Comparison of ENCODE assay signal across 26 cellular contexts in the genomic region with DNA sequence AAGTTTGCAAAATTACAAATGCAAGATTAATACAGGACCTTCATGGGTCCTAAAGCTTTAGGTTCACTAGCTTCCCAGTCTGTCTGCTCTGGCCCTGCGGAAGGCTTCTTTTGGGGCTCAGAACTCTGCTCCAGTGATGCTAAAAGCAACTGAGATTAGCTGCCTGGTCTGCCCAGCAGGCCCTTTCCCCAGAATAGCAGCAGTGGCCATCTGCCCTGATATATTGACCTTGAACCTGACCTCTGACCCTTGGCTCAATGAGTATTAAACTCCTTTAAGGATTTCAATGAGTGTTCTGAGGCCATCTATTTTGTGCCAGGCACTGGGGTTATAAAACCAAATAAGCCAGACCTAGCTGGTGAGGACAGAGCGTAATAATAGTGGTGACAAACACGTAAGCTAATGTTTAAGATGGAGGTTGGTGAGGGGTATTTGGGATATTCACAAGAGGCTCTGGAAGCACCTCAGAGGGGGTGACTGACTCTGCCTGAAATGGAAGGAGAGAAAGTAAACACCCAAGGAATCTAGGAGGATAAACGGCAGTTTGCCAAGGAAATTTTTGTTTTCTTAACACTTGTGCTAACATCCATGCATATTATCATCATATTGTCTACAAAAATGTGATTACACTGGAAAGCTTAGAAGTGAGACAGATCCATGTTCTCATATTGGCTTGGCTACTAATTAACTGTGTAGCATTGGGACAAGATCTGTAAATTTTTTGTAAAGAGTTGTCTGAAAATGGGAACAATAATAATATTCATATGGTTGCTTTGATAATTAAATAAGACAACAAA.
"Had no signal": no experiment of that assay in that cellular context is flagged by ENCODE, and none has a peak within 500 bp of the region (broad histone marks: within the 10 kb centered on the region; RNA-seq: fewer than 3 reads in every experiment).

No MANE protein-coding gene starts in this region.

- H3K27ac ChIP-seq: heart right ventricle, hepatocyte, lower lobe of right lung, ovary, prostate gland, sigmoid colon, spleen, stomach, testis, thyroid gland, transverse colon, upper lobe of left lung had no signal

- H3K27me3 ChIP-seq: heart right ventricle, hepatocyte, ovary, sigmoid colon, spleen, stomach, testis, thyroid gland, transverse colon, upper lobe of left lung had no signal

- H2AFZ ChIP-seq: hepatocyte had no signal

- H3K36me3 Mint-ChIP-seq: mesothelial cell of epicardium; naive B cell; natural killer cell; stimulated activated naive B cell treated with anti-CD40 and anti-IgM and Interleukin-4, amounts not matched to agents 10 μg/mL and 1 μg/mL and 100 μg/mL, for 72 hours had no signal

- H3K27ac Mint-ChIP-seq: mesothelial cell of epicardium; naive B cell; natural killer cell; stimulated activated naive B cell treated with anti-CD40 and anti-IgM and Interleukin-4, amounts not matched to agents 10 μg/mL and 1 μg/mL and 100 μg/mL, for 72 hours had no signal

- H3K4me3 ChIP-seq: heart right ventricle, hepatocyte, lower lobe of right lung, ovary, prostate gland, sigmoid colon, spleen, stomach, testis, thyroid gland, transverse colon, upper lobe of left lung had no signal

- H3K4me1 Mint-ChIP-seq: natural killer cell had no signal

- H3K9me3 ChIP-seq: heart right ventricle, lower lobe of right lung, ovary, prostate gland, sigmoid colon, spleen, stomach, testis, thyroid gland, transverse colon, upper lobe of left lung had no signal

- H3K36me3 ChIP-seq: heart right ventricle, lower lobe of right lung, ovary, prostate gland, sigmoid colon, spleen, stomach, thyroid gland, transverse colon, upper lobe of left lung had no signal

- H3K4me3 Mint-ChIP-seq: mesothelial cell of epicardium; naive B cell; natural killer cell; stimulated activated naive B cell treated with anti-CD40 and anti-IgM and Interleukin-4, amounts not matched to agents 10 μg/mL and 1 μg/mL and 100 μg/mL, for 72 hours had no signal

- H3K79me2 ChIP-seq: hepatocyte had no signal

- H3K27me3 Mint-ChIP-seq: naive B cell; stimulated activated naive B cell treated with anti-CD40 and anti-IgM and Interleukin-4, amounts not matched to agents 10 μg/mL and 1 μg/mL and 100 μg/mL, for 72 hours had no signal

- H3K4me1 ChIP-seq: lower lobe of right lung, prostate gland, spleen, testis, transverse colon had no signal

- H3K9me3 Mint-ChIP-seq: mesothelial cell of epicardium; natural killer cell; stimulated activated naive B cell treated with anti-CD40 and anti-IgM and Interleukin-4, amounts not matched to agents 10 μg/mL and 1 μg/mL and 100 μg/mL, for 72 hours had no signal

- H3K4me2 ChIP-seq: hepatocyte had no signal

- ATAC-seq: heart right ventricle; left ventricle myocardium superior; lower lobe of right lung; natural killer cell; right cardiac atrium; stimulated activated naive B cell treated with anti-CD40 and anti-IgM and Interleukin-4, amounts not matched to agents 10 μg/mL and 1 μg/mL and 100 μg/mL, for 72 hours; stimulated activated naive CD8-positive, alpha-beta T cell treated with anti-CD3 and anti-CD28 coated beads, Interleukin-15, Interleukin-2, amounts not matched to agents 100 U/mL and 50 U/mL, for 24 hours had no signal

- FAIRE-seq: small intestine had no signal

- DNase-seq: heart right ventricle; islet precursor cell; left ventricle myocardium superior; lower lobe of right lung; mammary epithelial cell; mesenchymal stem cell; naive B cell; natural killer cell; ovary; posterior cingulate gyrus; retina; right cardiac atrium; sigmoid colon; small intestine; spleen; stimulated activated CD4-positive, alpha-beta T cell treated with anti-CD3 and anti-CD28 coated beads, Interleukin-4, amount 100 ng/mL, for 4 hours; stimulated activated naive B cell treated with anti-CD40 and anti-IgM and Interleukin-4, amounts not matched to agents 10 μg/mL and 1 μg/mL and 100 μg/mL, for 72 hours; stimulated activated naive CD8-positive, alpha-beta T cell treated with anti-CD3 and anti-CD28 coated beads, Interleukin-15, Interleukin-2, amounts not matched to agents 100 U/mL and 50 U/mL, for 24 hours; stomach; testis; thyroid gland; transverse colon; upper lobe of left lung had no signal
